ENCODE assay signal across 13 cellular contexts in genomic region chr2:74602553-74603281, GRCh38. TPM values are rescaled to one million over a fixed set of nuclear protein-coding genes. Genes with fewer than 3 reads are reported as not detected.
DNase-seq lines count a peak whose midpoint lies in the region; ATAC-seq and TF ChIP-seq lines count a peak whose summit lies in the region.
"Had no signal": no experiment of that assay in that cellular context is flagged by ENCODE, and none has a peak within 500 bp of the region (broad histone marks: within the 10 kb centered on the region; RNA-seq: fewer than 3 reads in every experiment).

No MANE protein-coding gene starts in this region.

- no TSS peak for BruUV-seq in HCT116 (replicated peaks; lab: Mats Ljungman, UMichigan)

- intact Hi-C loops in HCT116 (cut with micrococcal nuclease) = no loop called here

- H3K4me2 ChIP-seq in HCT116 (ENCODE audit: low read length) = no peak overlapping the region; the same call in 1 of the 2 replicates

- no peaks in the 10 kb centered on the region for H3K9me2 ChIP-seq in HCT116 (ENCODE audit: insufficient read depth)

- H3K36me3 ChIP-seq in HCT116 (ENCODE audit: control insufficient read depth in 1 of 2, insufficient read depth in 2 of 2, low read length in 2 of 2) (no peaks in the 10 kb centered on the region), adipocyte (ENCODE audit: control insufficient read depth, insufficient read depth, low read length, severe bottlenecking) (no peaks in the 10 kb centered on the region)
- H3K36me3 ChIP-seq: BLaER1 treated with 17β-estradiol and CSF1 and Interleukin-3, amounts not matched to agents 10 nM and 100 nM had no signal

- H3K79me2 ChIP-seq in HCT116 (ENCODE audit: insufficient read depth, low read length) = no peaks in the 10 kb centered on the region

- POLR2A ChIA-PET in HCT116 (lab: Charles Lee) = interaction anchor here (1.0 kb wide), 1 partner anchor 10 kb away, joined by 3 read pairs; no protein-coding TSS in a partner anchor

- no peak for TF ChIP-seq RAD21 in HCT116 (IDR thresholded peaks at IDR 0.05; ENCODE audit: low read depth)

- DNase-seq in AG10803 (ENCODE audit: low read depth) (peak; percentile 77), HCT116 (ENCODE audit: low read depth, low spot score) (no peak), adipocyte (ENCODE audit: low read depth) (peak; percentile 28), foreskin melanocyte (peak; percentile 24), DMS153 (lab: John Stamatoyannopoulos, UW) (no peak), NCI-H1092 treated with DMSO at 0.1 percent for 48 hours (lab: John Stamatoyannopoulos, UW) (no peak), NCI-H1105 treated with DMSO at 0.1 percent for 48 hours (lab: John Stamatoyannopoulos, UW) (no peak)
- DNase-seq: activated CD8-positive, alpha-beta memory T cell treated with anti-CD3 and anti-CD28 coated beads for 24 hours; activated naive CD4-positive, alpha-beta T cell treated with anti-CD3 and anti-CD28 coated beads, Interleukin-2, amount 50 U/mL, for 16 hours had no signal

- peak; percentile 46; the same call in 1 of the 2 replicates for ATAC-seq in HCT116
- no peak for ATAC-seq in HG03520 (IDR thresholded peaks at IDR 0.05; ENCODE audit: unreplicated experiment)
- ATAC-seq: stimulated activated memory B cell treated with anti-CD40 and anti-IgM and Interleukin-4, amounts not matched to agents 10 μg/mL and 1 μg/mL and 100 μg/mL, for 72 hours had no signal

- no peak for TF ChIP-seq POLR2A in HCT116 (IDR thresholded peaks at IDR 0.05; ENCODE audit: borderline replicate concordance, extremely low read depth, insufficient read depth, insufficient read length)

- no peak overlapping the region for H3K27ac ChIP-seq in HCT116 (ENCODE audit: low read depth, low read length)
- H3K27ac ChIP-seq: BLaER1 treated with 17β-estradiol and CSF1 and Interleukin-3, amounts not matched to agents 10 nM and 100 nM had no signal

- H3K27me3 ChIP-seq in HCT116 (ENCODE audit: insufficient read depth, low read length) = no peaks in the 10 kb centered on the region
- H3K27me3 ChIP-seq in adipocyte (replicated peaks; ENCODE audit: control insufficient read depth, insufficient read depth, low read length) = peaks cover 33% of the 10 kb centered on the region
- H3K27me3 ChIP-seq: BLaER1 treated with 17β-estradiol and CSF1 and Interleukin-3, amounts not matched to agents 10 nM and 100 nM had no signal

- H3K9ac ChIP-seq in HCT116 (ENCODE audit: low read length) (no peak overlapping the region), adipocyte (ENCODE audit: low read length) (no peak overlapping the region)
- H3K9ac ChIP-seq: BLaER1 treated with 17β-estradiol and CSF1 and Interleukin-3, amounts not matched to agents 10 nM and 100 nM had no signal

- H3K4me3 ChIP-seq in AG10803 (ENCODE audit: low read length) = no peak overlapping the region
- no peak overlapping the region for H3K4me3 ChIP-seq in HCT116 (replicated peaks in 1 of 2; ENCODE audit: low read depth in 1 of 2, low read length in 2 of 2)
- no peak overlapping the region for H3K4me3 ChIP-seq in adipocyte (ENCODE audit: low read length)
- H3K4me3 ChIP-seq: BLaER1 treated with 17β-estradiol and CSF1 and Interleukin-3, amounts not matched to agents 10 nM and 100 nM had no signal

- H2AFZ ChIP-seq in HCT116 (ENCODE audit: low read depth, low read length, poor library complexity, severe bottlenecking) = no peak overlapping the region

- no peak for TF ChIP-seq CTCF in AG10803 (conservative IDR thresholded peaks at IDR 0.05; ENCODE audit: low read length)
- TF ChIP-seq CTCF in HCT116 (IDR thresholded peaks at IDR 0.05 in 2 of 3, conservative IDR thresholded peaks at IDR 0.05 in 1 of 3; ENCODE audit: borderline replicate concordance in 1 of 3, insufficient read depth in 1 of 3, low read depth in 2 of 3, low read length in 2 of 3) = no peak

- H3K9me3 ChIP-seq in HCT116 (ENCODE audit: control insufficient read depth in 1 of 2, insufficient read depth in 1 of 2, low read depth in 1 of 2, low read length in 2 of 2) (no peaks in the 10 kb centered on the region), adipocyte (ENCODE audit: control insufficient read depth, low read length) (no peaks in the 10 kb centered on the region)
- H3K9me3 ChIP-seq: BLaER1 treated with 17β-estradiol and CSF1 and Interleukin-3, amounts not matched to agents 10 nM and 100 nM had no signal

- H3K4me1 ChIP-seq in HCT116 (ENCODE audit: control insufficient read depth in 1 of 2, insufficient read depth in 2 of 2, low read length in 2 of 2) (peaks cover 4 to 6% of the 10 kb centered on the region in 2 experiments; a peak in 2 of 4 replicates), adipocyte (ENCODE audit: control insufficient read depth, insufficient read depth, low read length) (peaks cover 11% of the 10 kb centered on the region)

- CTCF ChIA-PET in HCT116 (lab: Charles Lee) = no interaction called here

- RAD21 ChIA-PET in HCT116 (lab: Charles Lee; ENCODE audit: low non-redundant PET in 1 of 2, low total read pairs in 2 of 2, uncharacterized antibody in 2 of 2, unreplicated experiment in 2 of 2) = no interaction called here

- H4K20me1 ChIP-seq in HCT116 (ENCODE audit: insufficient read depth) = no peaks in the 10 kb centered on the region
- H4K20me1 ChIP-seq: BLaER1 treated with 17β-estradiol and CSF1 and Interleukin-3, amounts not matched to agents 10 nM and 100 nM had no signal

TF ChIP-seq in HCT116, 20 proteins besides CTCF, POLR2A, EP300 and RAD21:
- TF ChIP-seq FOSL1 (IDR thresholded peaks at IDR 0.05; ENCODE audit: low read depth) (peak; percentile 22; the same call in 1 of the 2 replicates), JUND (IDR thresholded peaks at IDR 0.05) (peak; percentile 26; the same call in 1 of the 2 replicates), MAX (IDR thresholded peaks at IDR 0.05) (no peak)
TF ChIP-seq in HCT116: peak in this region for 2.

RNA-seq across cellular contexts. Expression of gene M1AP, which starts 45.4 kb away (rescaled TPM):
- 28.2 TPM for total RNA-seq in HCT116 (2021; ENCODE audit: unreplicated experiment)
- polyA plus RNA-seq in HCT116 (2012) = 19.6 and 24.7 TPM in 2 replicates
- total RNA-seq: glomerular endothelial cell had no signal

RNA-seq across cellular contexts. Expression of gene DOK1, which starts 48.2 kb away (rescaled TPM):
- total RNA-seq in HCT116 (2021; ENCODE audit: unreplicated experiment) = 18.8 TPM
- 15.6 and 18.2 TPM in 2 replicates for polyA plus RNA-seq in HCT116 (2012)

RNA-seq across cellular contexts. Expression of gene LOXL3, which starts 49.0 kb away (rescaled TPM):
- total RNA-seq in HCT116 (2021; ENCODE audit: unreplicated experiment) = 4.1 TPM
- polyA plus RNA-seq in HCT116 (2012) = 2.3 TPM in 2 replicates

RNA-seq across cellular contexts. Expression of gene SEMA4F, which starts 51.3 kb away (rescaled TPM):
- 12.3 TPM for total RNA-seq in HCT116 (2021; ENCODE audit: unreplicated experiment)
- polyA plus RNA-seq in HCT116 (2012) = 6.6 and 8.2 TPM in 2 replicates

Comparison
In these comparisons a context has a peak if more than half of its experiments do, and no peak if none do; other contexts are left out.
1. DNase-seq: peak in AG10803 (single experiment), adipocyte (single experiment) and foreskin melanocyte (single experiment); none in HCT116 (single experiment), DMS153 (single experiment), NCI-H1092 treated with DMSO at 0.1 percent for 48 hours (single experiment) and NCI-H1105 treated with DMSO at 0.1 percent for 48 hours (single experiment).